24 cellular contexts compared by ENCODE assay signal in the genomic region with DNA sequence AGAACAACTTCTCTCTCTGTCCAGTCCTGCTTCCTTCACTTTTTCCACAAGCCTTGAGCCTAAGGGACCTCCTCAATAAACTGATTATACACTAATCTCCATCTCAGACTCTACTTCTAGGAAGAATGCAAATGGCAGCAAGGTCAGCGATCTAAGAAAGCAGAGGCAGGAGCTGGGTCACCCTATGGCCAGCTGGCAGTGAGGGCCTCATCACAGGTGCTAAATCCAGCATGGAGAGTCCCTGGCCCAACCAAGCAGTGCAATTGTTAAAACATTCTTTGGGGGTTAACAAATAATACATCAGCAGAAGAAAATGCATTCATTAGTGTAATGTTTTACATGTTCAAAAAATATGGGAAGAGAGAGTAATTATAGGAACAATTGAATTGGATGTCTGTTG.
A peak's percentile ranks its signal among the peaks of the same experiment; 100 is the strongest.
DNase-seq lines count a peak whose midpoint lies in the region; ATAC-seq and TF ChIP-seq lines count a peak whose summit lies in the region.
"Had no signal": no experiment of that assay in that cellular context is flagged by ENCODE, and none has a peak within 500 bp of the region (broad histone marks: within the 10 kb centered on the region; RNA-seq: fewer than 3 reads in every experiment).

No MANE protein-coding gene starts in this region.

- H3K18ac ChIP-seq in neuronal stem cell (ENCODE audit: low read length): no peak overlapping the region

- no peak overlapping the region for H3K23ac ChIP-seq in neuronal stem cell (ENCODE audit: low read depth, low read length, poor library complexity)

- no CpG with 5 or more reads among the region's 1 CpG for WGBS in neuronal stem cell (ENCODE audit: extremely low coverage in 2 of 2, insufficient read length in 2 of 2, insufficient replicate concordance in 1 of 2), 2 donors
- WGBS in heart left ventricle, 4 donors: 90 to 95% (median 93%) methylated on average over 1 of the region's 1 CpG
- 83% methylated on average over 1 of the region's 1 CpG for WGBS in esophagus muscularis mucosa

- H4K8ac ChIP-seq in neuronal stem cell (ENCODE audit: low read depth, low read length): no peak overlapping the region

- H2BK120ac ChIP-seq in neuronal stem cell (ENCODE audit: low read depth, low read length): no peak overlapping the region

- ATAC-seq in heart left ventricle: no peak
- ATAC-seq: GM12878 had no signal

- TF ChIP-seq EP300 in esophagus muscularis mucosa (IDR thresholded peaks at IDR 0.05): no peak

- no peak overlapping the region for H2AFZ ChIP-seq in neuronal stem cell (ENCODE audit: low read length)

- H3K27me3 ChIP-seq in WERI-Rb-1 (ENCODE audit: insufficient read depth, low read depth, severe bottlenecking) (peaks cover 9% of the 10 kb centered on the region), neuronal stem cell (ENCODE audit: control insufficient read depth in 3 of 3, insufficient read depth in 3 of 3, low read depth in 1 of 3, low read length in 3 of 3) (no peaks in the 10 kb centered on the region), heart left ventricle (no peaks in the 10 kb centered on the region), esophagus muscularis mucosa (no peaks in the 10 kb centered on the region)
- H3K27me3 ChIP-seq: BE2C, BLaER1 had no signal

- H2BK15ac ChIP-seq in neuronal stem cell (ENCODE audit: low read length): peak overlapping the region; percentile 3

- no peak overlapping the region for H3K4me2 ChIP-seq in neuronal stem cell (ENCODE audit: insufficient read depth, low read length, poor library complexity, severe bottlenecking)
- H3K4me2 ChIP-seq: BLaER1 had no signal

- H3K4me3 ChIP-seq in WERI-Rb-1 (ENCODE audit: low read depth, low read length) (no peak overlapping the region), neuronal stem cell (ENCODE audit: low read length in 2 of 2) (no peak overlapping the region), heart left ventricle (no peak overlapping the region), esophagus muscularis mucosa (no peak overlapping the region)
- H3K4me3 ChIP-seq: BLaER1, GM12878 had no signal

- H2BK12ac ChIP-seq in neuronal stem cell (ENCODE audit: low read length): no peak overlapping the region

- H4K91ac ChIP-seq in neuronal stem cell (ENCODE audit: low read depth, low read length, poor library complexity): no peak overlapping the region

- H3K27ac ChIP-seq in WERI-Rb-1: no peak overlapping the region
- H3K27ac ChIP-seq in neuronal stem cell (replicated peaks; ENCODE audit: low read length): peak overlapping the region; percentile 1
- H3K27ac ChIP-seq in heart left ventricle: no peak overlapping the region
- no peak overlapping the region for H3K27ac ChIP-seq in esophagus muscularis mucosa (replicated peaks in 1 of 4)
- H3K27ac ChIP-seq: BLaER1 had no signal

- H3K4me1 ChIP-seq in neuronal stem cell (ENCODE audit: control insufficient read depth in 2 of 2, insufficient read depth in 1 of 2, low read depth in 1 of 2, low read length in 2 of 2) (peaks cover 5 to 12% of the 10 kb centered on the region in 2 donors), heart left ventricle (peaks cover 0 to 3% (median 0%) of the 10 kb centered on the region in 12 donors), esophagus muscularis mucosa (peaks cover 0 to 10% (median 3%) of the 10 kb centered on the region in 4 donors)
- H3K4me1 ChIP-seq: BLaER1 had no signal

- no peak overlapping the region for H3K4ac ChIP-seq in neuronal stem cell (ENCODE audit: low read length)

- no peak for TF ChIP-seq POLR2A in heart left ventricle (IDR thresholded peaks at IDR 0.05)
- no peak for TF ChIP-seq POLR2A in esophagus muscularis mucosa (IDR thresholded peaks at IDR 0.05; ENCODE audit: low read depth)

- H3K14ac ChIP-seq in neuronal stem cell (ENCODE audit: low read length): no peak overlapping the region

- DNase-seq in WERI-Rb-1: peak; percentile 75
- DNase-seq in astrocyte of the hippocampus (ENCODE audit: low read depth, low spot score): peak; percentile 9
- DNase-seq in ecto neural progenitor cell (ENCODE audit: low spot score): peak; percentile 19
- no peak for DNase-seq in neuronal stem cell (ENCODE audit: low spot score)
- no peak for DNase-seq in heart left ventricle
- no peak for DNase-seq in GM19238 (ENCODE audit: insufficient read length, low spot score)
- no peak for DNase-seq in esophagus muscularis mucosa (ENCODE audit: extremely low spot score)
- DNase-seq in cortex of kidney (lab: John Stamatoyannopoulos, UW): no peak
- DNase-seq: 8988T; ACHN; BE2C; C1 segment of cervical spinal cord; CD4-positive, alpha-beta memory T cell; CD4-positive, CD25-positive, alpha-beta regulatory T cell; COR-L47; DMS 273 treated with DMSO at 0.1 percent for 48 hours; DMS153; DMS53; DMS79; DND-41; EL; GDM1 had no signal

- H3K9ac ChIP-seq in neuronal stem cell (ENCODE audit: low read depth, low read length, poor library complexity): no peak overlapping the region
- H3K9ac ChIP-seq: BLaER1 had no signal

- H3K36me3 ChIP-seq in WERI-Rb-1 (no peaks in the 10 kb centered on the region), neuronal stem cell (replicated peaks in 1 of 2; ENCODE audit: control insufficient read depth in 2 of 2, insufficient read depth in 2 of 2, low read length in 2 of 2) (no peaks in the 10 kb centered on the region), heart left ventricle (no peaks in the 10 kb centered on the region), esophagus muscularis mucosa (no peaks in the 10 kb centered on the region)
- H3K36me3 ChIP-seq: BE2C, BLaER1 had no signal

- H2AK5ac ChIP-seq in neuronal stem cell (ENCODE audit: low read depth, low read length): peak overlapping the region; percentile 66

- intact Hi-C loops in heart left ventricle (cut with DNase I) (no loop called here), esophagus muscularis mucosa (cut with DNase I) (no loop called here)

- no peak for TF ChIP-seq CTCF in WERI-Rb-1 (IDR thresholded peaks at IDR 0.05; ENCODE audit: low read depth, low read length)
- TF ChIP-seq CTCF in heart left ventricle (IDR thresholded peaks at IDR 0.05): no peak
- TF ChIP-seq CTCF in esophagus muscularis mucosa (IDR thresholded peaks at IDR 0.05): no peak

- H3K79me1 ChIP-seq in neuronal stem cell (ENCODE audit: low read depth, low read length): no peaks in the 10 kb centered on the region

- no peaks in the 10 kb centered on the region for H3K9me3 ChIP-seq in WERI-Rb-1 (ENCODE audit: severe bottlenecking)
- H3K9me3 ChIP-seq in neuronal stem cell (replicated peaks in 1 of 2; ENCODE audit: control insufficient read depth in 2 of 2, insufficient read depth in 1 of 2, low read depth in 1 of 2, low read length in 2 of 2): no peaks in the 10 kb centered on the region
- H3K9me3 ChIP-seq in heart left ventricle: no peaks in the 10 kb centered on the region
- no peaks in the 10 kb centered on the region for H3K9me3 ChIP-seq in esophagus muscularis mucosa
- H3K9me3 ChIP-seq: BE2C, BLaER1 had no signal

- H2BK5ac ChIP-seq in neuronal stem cell (ENCODE audit: low read length): no peak overlapping the region

Comparison
In these comparisons a context has a peak if more than half of its experiments do, and no peak if none do; other contexts are left out.
1. DNase-seq: peak in WERI-Rb-1 (single experiment), astrocyte of the hippocampus (single experiment) and ecto neural progenitor cell (single experiment); none in neuronal stem cell (single experiment), heart left ventricle (0 of 5), GM19238 (single experiment), esophagus muscularis mucosa (single experiment) and cortex of kidney (single experiment).